1 cellular context compared by ENCODE assay signal in the genomic region with DNA sequence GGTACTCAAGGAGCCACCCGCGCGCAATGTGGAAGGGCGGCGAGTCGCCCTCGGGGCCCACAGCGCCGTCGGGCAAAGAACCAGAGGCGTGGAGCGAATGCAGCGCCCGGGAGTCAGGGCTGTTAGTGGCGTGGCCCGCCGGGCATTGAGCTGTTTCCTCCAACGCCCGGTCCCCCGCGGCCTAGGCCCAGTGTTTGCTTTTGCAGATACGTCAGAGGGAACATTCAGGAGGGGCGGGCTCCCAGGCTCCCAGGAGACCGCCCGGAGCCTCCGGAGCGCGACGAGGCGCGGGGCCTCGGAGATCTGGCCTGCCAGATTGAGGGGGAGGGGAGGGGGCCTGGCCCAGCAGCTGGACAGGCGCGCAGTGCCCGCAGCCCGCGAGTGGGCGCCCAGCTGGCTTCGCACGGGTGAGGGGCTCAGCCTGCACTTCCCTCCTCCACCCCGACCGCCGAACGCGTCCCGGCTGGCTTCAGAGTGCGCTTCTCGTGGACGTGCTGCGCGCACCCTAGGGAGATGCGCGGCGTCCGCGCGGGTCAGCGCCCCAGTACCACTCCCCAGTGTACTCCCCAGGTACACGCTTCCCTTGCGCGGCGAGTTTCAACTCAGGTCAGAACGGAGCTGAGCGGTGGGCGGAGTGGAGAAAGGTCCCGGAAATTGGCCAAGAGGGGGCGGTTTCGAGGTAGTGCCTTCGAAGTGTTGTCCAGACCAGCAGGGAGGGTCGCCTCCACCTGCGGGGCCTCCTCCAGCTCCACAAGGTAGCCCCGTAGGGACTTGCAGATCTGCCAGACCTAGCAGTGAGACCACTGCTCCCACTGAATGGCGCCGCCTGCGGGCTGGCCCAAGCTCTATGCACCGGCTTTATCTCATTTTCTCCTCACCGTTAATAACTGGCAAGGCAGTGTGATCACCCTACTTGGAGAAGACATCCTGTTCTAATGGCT.
TF ChIP-seq lines count a peak whose summit lies in the region.

No MANE protein-coding gene starts in this region.

TF ChIP-seq in GM23338, 12 proteins besides CTCF, POLR2A, EP300 and RAD21 (continued from another document):
- TF ChIP-seq, protein P1, sequence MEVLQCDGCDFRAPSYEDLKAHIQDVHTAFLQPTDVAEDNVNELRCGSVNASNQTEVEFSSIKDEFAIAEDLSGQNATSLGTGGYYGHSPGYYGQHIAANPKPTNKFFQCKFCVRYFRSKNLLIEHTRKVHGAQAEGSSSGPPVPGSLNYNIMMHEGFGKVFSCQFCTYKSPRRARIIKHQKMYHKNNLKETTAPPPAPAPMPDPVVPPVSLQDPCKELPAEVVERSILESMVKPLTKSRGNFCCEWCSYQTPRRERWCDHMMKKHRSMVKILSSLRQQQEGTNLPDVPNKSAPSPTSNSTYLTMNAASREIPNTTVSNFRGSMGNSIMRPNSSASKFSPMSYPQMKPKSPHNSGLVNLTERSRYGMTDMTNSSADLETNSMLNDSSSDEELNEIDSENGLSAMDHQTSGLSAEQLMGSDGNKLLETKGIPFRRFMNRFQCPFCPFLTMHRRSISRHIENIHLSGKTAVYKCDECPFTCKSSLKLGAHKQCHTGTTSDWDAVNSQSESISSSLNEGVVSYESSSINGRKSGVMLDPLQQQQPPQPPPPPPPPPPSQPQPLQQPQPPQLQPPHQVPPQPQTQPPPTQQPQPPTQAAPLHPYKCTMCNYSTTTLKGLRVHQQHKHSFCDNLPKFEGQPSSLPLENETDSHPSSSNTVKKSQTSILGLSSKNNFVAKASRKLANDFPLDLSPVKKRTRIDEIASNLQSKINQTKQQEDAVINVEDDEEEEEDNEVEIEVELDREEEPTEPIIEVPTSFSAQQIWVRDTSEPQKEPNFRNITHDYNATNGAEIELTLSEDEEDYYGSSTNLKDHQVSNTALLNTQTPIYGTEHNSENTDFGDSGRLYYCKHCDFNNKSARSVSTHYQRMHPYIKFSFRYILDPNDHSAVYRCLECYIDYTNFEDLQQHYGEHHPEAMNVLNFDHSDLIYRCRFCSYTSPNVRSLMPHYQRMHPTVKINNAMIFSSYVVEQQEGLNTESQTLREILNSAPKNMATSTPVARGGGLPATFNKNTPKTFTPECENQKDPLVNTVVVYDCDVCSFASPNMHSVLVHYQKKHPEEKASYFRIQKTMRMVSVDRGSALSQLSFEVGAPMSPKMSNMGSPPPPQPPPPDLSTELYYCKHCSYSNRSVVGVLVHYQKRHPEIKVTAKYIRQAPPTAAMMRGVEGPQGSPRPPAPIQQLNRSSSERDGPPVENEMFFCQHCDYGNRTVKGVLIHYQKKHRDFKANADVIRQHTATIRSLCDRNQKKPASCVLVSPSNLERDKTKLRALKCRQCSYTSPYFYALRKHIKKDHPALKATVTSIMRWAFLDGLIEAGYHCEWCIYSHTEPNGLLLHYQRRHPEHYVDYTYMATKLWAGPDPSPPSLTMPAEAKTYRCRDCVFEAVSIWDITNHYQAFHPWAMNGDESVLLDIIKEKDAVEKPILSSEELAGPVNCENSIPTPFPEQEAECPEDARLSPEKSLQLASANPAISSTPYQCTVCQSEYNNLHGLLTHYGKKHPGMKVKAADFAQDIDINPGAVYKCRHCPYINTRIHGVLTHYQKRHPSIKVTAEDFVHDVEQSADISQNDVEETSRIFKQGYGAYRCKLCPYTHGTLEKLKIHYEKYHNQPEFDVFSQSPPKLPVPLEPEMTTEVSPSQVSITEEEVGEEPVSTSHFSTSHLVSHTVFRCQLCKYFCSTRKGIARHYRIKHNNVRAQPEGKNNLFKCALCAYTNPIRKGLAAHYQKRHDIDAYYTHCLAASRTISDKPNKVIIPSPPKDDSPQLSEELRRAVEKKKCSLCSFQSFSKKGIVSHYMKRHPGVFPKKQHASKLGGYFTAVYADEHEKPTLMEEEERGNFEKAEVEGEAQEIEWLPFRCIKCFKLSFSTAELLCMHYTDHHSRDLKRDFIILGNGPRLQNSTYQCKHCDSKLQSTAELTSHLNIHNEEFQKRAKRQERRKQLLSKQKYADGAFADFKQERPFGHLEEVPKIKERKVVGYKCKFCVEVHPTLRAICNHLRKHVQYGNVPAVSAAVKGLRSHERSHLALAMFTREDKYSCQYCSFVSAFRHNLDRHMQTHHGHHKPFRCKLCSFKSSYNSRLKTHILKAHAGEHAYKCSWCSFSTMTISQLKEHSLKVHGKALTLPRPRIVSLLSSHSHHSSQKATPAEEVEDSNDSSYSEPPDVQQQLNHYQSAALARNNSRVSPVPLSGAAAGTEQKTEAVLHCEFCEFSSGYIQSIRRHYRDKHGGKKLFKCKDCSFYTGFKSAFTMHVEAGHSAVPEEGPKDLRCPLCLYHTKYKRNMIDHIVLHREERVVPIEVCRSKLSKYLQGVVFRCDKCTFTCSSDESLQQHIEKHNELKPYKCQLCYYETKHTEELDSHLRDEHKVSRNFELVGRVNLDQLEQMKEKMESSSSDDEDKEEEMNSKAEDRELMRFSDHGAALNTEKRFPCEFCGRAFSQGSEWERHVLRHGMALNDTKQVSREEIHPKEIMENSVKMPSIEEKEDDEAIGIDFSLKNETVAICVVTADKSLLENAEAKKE (CRISPR knock-in tag; IDR thresholded peaks at IDR 0.05), result no peak
- TF ChIP-seq STAT1 (IDR thresholded peaks at IDR 0.05; ENCODE audit: unreplicated experiment) (no peak), CREB1 (CRISPR knock-in tag; IDR thresholded peaks at IDR 0.05; ENCODE audit: low read depth) (peak; percentile 68), POLR2AphosphoS5 (IDR thresholded peaks at IDR 0.05; ENCODE audit: low read depth) (no peak), NANOG (IDR thresholded peaks at IDR 0.05; ENCODE audit: borderline replicate concordance) (no peak)
- TF ChIP-seq, protein P2, sequence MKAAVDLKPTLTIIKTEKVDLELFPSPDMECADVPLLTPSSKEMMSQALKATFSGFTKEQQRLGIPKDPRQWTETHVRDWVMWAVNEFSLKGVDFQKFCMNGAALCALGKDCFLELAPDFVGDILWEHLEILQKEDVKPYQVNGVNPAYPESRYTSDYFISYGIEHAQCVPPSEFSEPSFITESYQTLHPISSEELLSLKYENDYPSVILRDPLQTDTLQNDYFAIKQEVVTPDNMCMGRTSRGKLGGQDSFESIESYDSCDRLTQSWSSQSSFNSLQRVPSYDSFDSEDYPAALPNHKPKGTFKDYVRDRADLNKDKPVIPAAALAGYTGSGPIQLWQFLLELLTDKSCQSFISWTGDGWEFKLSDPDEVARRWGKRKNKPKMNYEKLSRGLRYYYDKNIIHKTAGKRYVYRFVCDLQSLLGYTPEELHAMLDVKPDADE (IDR thresholded peaks at IDR 0.05), result no peak
